In genomic region chr11:46936138-46937110, GRCh38 we compare ENCODE assay signal across 8 cellular contexts. TPM values are rescaled to one million over a fixed set of nuclear protein-coding genes. Genes with fewer than 3 reads are reported as not detected.
DNase-seq lines count a peak whose midpoint lies in the region; ATAC-seq, FAIRE-seq and TF ChIP-seq lines count a peak whose summit lies in the region.

A gene with protein sequence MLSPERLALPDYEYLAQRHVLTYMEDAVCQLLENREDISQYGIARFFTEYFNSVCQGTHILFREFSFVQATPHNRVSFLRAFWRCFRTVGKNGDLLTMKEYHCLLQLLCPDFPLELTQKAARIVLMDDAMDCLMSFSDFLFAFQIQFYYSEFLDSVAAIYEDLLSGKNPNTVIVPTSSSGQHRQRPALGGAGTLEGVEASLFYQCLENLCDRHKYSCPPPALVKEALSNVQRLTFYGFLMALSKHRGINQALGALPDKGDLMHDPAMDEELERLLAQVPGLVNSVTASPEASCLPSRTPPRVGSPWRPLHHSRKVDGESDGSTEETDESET (plus strand): TSS chr11:46936761. CDS start chr11:46936806, 45 bp downstream.

- peak within 1 kb of the TSS; percentile 92 for H3K4me3 Mint-ChIP-seq in activated naive CD8-positive, alpha-beta T cell treated with anti-CD3 and anti-CD28 coated beads, Interleukin-2, amount 50 U/mL, for 24 hours

- peak within 1 kb of the TSS in 3 of 4 donors; percentile 20 to 44 (median 37) for H3K27ac ChIP-seq in pancreas
- H3K27ac ChIP-seq in thyroid gland, result peak within 1 kb of the TSS in 2 of 3 donors; percentile 13 to 20

- peaks cover 15% of the 10 kb centered on the region for H3K4me1 Mint-ChIP-seq in activated naive CD8-positive, alpha-beta T cell treated with anti-CD3 and anti-CD28 coated beads, Interleukin-2, amount 50 U/mL, for 24 hours

- CTCF ChIA-PET in GM10248 (lab: Yijun Ruan, JAX), result interaction anchor here (0.9 to 2.1 kb wide), 5 partner anchors 9 to 698 kb away, joined by 3 to 6 read pairs (median 3); no protein-coding TSS in a partner anchor

- no peaks in the 10 kb centered on the region for H3K36me3 ChIP-seq in pancreas
- H3K36me3 ChIP-seq in thyroid gland, result no peaks in the 10 kb centered on the region

- H3K36me3 Mint-ChIP-seq in activated naive CD8-positive, alpha-beta T cell treated with anti-CD3 and anti-CD28 coated beads, Interleukin-2, amount 50 U/mL, for 24 hours (ENCODE audit: low read depth), result peaks cover 4% of the 10 kb centered on the region

- no peaks in the 10 kb centered on the region for H3K9me3 ChIP-seq in pancreas
- H3K9me3 ChIP-seq in thyroid gland, result no peaks in the 10 kb centered on the region

- no peak for TF ChIP-seq CTCF in GM10248 (IDR thresholded peaks at IDR 0.05; ENCODE audit: control extremely low read depth, extremely low read depth, low read depth, missing control alignments)
- no peak for TF ChIP-seq CTCF in pancreas (IDR thresholded peaks at IDR 0.05)
- no peak for TF ChIP-seq CTCF in thyroid gland (IDR thresholded peaks at IDR 0.05)

- H3K27ac Mint-ChIP-seq in activated naive CD8-positive, alpha-beta T cell treated with anti-CD3 and anti-CD28 coated beads, Interleukin-2, amount 50 U/mL, for 24 hours, result peak within 1 kb of the TSS; percentile 85

- H3K27me3 ChIP-seq in pancreas, result no peaks in the 10 kb centered on the region
- H3K27me3 ChIP-seq in thyroid gland, result no peaks in the 10 kb centered on the region

- ATAC-seq in HG02678 (IDR thresholded peaks at IDR 0.05; ENCODE audit: unreplicated experiment) (peak; percentile 94), Right ventricle myocardium superior (ENCODE audit: poor library complexity) (peak; percentile 98), pancreas (peak; percentile 100)
- peak; percentile 99 for ATAC-seq in activated naive CD8-positive, alpha-beta T cell treated with anti-CD3 and anti-CD28 coated beads, Interleukin-2, amount 50 U/mL, for 24 hours

- H3K4me3 ChIP-seq in pancreas (peak within 1 kb of the TSS; percentile 18 to 63 (median 42)), thyroid gland (replicated peaks in 1 of 3) (peak within 1 kb of the TSS; percentile 38 to 47 (median 39))

- H3K4me1 ChIP-seq in pancreas (no peaks in the 10 kb centered on the region), thyroid gland (peaks cover 4 to 13% of the 10 kb centered on the region in 2 donors)

- POLR2A ChIA-PET in GM10248 (lab: Yijun Ruan, JAX), result no interaction called here

- no peak for FAIRE-seq in pancreas (lab: Jason Lieb, UNC)

- H3K27me3 Mint-ChIP-seq in activated naive CD8-positive, alpha-beta T cell treated with anti-CD3 and anti-CD28 coated beads, Interleukin-2, amount 50 U/mL, for 24 hours, result peaks cover 1% of the 10 kb centered on the region

- 17 to 18% methylated on average over 41 of the region's 41 CpGs for WGBS in pancreas, 2 donors
- WGBS in thyroid gland, 2 donors, result 24 to 30% methylated on average over 32 to 38 of the region's 41 CpGs

- intact Hi-C loops in Right ventricle myocardium superior (cut with DNase I) (no loop called here), pancreas (cut with DNase I) (no loop called here), thyroid gland (cut with DNase I) (no loop called here)

- DNase-seq in GM10248 (ENCODE audit: extremely low spot score) (peak; percentile 99), NCI-H1417 (lab: John Stamatoyannopoulos, UW) (peak; percentile 93 to 98 (median 97)), SW480 (ENCODE audit: low spot score) (peak; percentile 89), Right ventricle myocardium superior (peak; percentile 95), pancreas (peak; percentile 93 to 99 (median 96)), thyroid gland (peak; percentile 96)
- peak; percentile 96 for DNase-seq in activated naive CD8-positive, alpha-beta T cell treated with anti-CD3 and anti-CD28 coated beads, Interleukin-2, amount 50 U/mL, for 24 hours

- H3K9me3 Mint-ChIP-seq in activated naive CD8-positive, alpha-beta T cell treated with anti-CD3 and anti-CD28 coated beads, Interleukin-2, amount 50 U/mL, for 24 hours, result no peaks in the 10 kb centered on the region

- peak in 1 of 2 donors; percentile 13 for TF ChIP-seq POLR2A in thyroid gland (IDR thresholded peaks at IDR 0.05)

RNA-seq across cellular contexts. Expression of the gene that starts here (rescaled TPM):
- total RNA-seq in Right ventricle myocardium superior (10.0 TPM), pancreas (10 to 100 TPM in 4 of 6 donors, 1 to 10 TPM in 2; 9.7 to 23.6 (median 12.2) TPM), thyroid gland (10 to 100 TPM; 29.4 to 65.8 (median 45.7) TPM)
- 10 to 100 TPM; 14.9 to 21.3 TPM for polyA plus RNA-seq in pancreas

Comparison
In these comparisons a context has a peak if more than half of its experiments do, and no peak if none do; other contexts are left out.
1. Peak in every context shown above with its lines: DNase-seq, ATAC-seq, H3K4me3 ChIP-seq and H3K27ac ChIP-seq.